17 cellular contexts compared by ENCODE assay signal in the genomic region with DNA sequence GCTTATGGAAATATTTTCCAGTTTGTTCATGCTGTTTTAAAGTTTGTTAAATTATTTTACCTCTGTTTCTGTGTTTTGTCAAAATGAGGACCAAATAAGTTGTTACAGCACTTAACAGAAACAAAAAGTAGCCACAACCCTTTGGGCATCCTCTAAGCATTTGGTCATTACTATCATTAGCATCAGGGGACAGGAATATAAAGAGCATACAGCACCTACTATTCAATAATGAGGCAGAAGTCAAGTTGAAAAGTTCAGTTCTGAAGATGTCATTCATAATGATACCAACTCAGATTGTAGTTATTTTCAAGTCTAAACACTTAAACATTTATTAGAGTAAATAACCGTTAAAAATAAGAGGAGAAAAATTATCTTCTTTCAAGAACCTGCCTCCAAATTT.
DNase-seq lines count a peak whose midpoint lies in the region; ATAC-seq, FAIRE-seq and TF ChIP-seq lines count a peak whose summit lies in the region.
"Had no signal": no experiment of that assay in that cellular context is flagged by ENCODE, and none has a peak within 500 bp of the region (broad histone marks: within the 10 kb centered on the region; RNA-seq: fewer than 3 reads in every experiment).

No MANE protein-coding gene starts in this region.

- FAIRE-seq in GM19239 (lab: Jason Lieb, UNC): peak; percentile 47
- FAIRE-seq: A204.1 had no signal

- no peak overlapping the region for H3K27ac ChIP-seq in DOHH2 (ENCODE audit: low read depth, low read length)
- H3K27ac ChIP-seq: gastrocnemius medialis, thyroid gland had no signal

- H3K36me3 ChIP-seq in DOHH2 (ENCODE audit: control insufficient read depth, low read length): no peaks in the 10 kb centered on the region
- H3K36me3 ChIP-seq: gastrocnemius medialis, thyroid gland had no signal

- H3K4me1 ChIP-seq in DOHH2 (ENCODE audit: control insufficient read depth, low read length): peaks cover 66% of the 10 kb centered on the region
- H3K4me1 ChIP-seq: gastrocnemius medialis, thyroid gland had no signal

- H3K4me2 ChIP-seq in DOHH2 (ENCODE audit: low read length): peak overlapping the region; percentile 6; the same call in 1 of the 2 replicates

- no peaks in the 10 kb centered on the region for H4K20me1 ChIP-seq in DOHH2 (ENCODE audit: control insufficient read depth, insufficient read depth, low read depth, low read length)

- H3K79me2 ChIP-seq in DOHH2 (ENCODE audit: control insufficient read depth, low read length): no peaks in the 10 kb centered on the region

- no peaks in the 10 kb centered on the region for H3K27me3 ChIP-seq in DOHH2 (ENCODE audit: control insufficient read depth, low read length)
- H3K27me3 ChIP-seq: gastrocnemius medialis, thyroid gland had no signal

- no peak for TF ChIP-seq CTCF in DOHH2 (IDR thresholded peaks at IDR 0.05; ENCODE audit: low read depth, low read length, poor library complexity, severe bottlenecking)

- no peaks in the 10 kb centered on the region for H3K9me2 ChIP-seq in DOHH2 (replicated peaks; ENCODE audit: control insufficient read depth, low read length)

- no peak overlapping the region for H3K4me3 ChIP-seq in DOHH2 (ENCODE audit: low read length)
- H3K4me3 ChIP-seq: gastrocnemius medialis, thyroid gland had no signal

- H3F3A ChIP-seq in DOHH2 (ENCODE audit: control insufficient read depth, insufficient read depth): peaks cover 21% of the 10 kb centered on the region

- peak; percentile 46 for ATAC-seq in HG02571 (IDR thresholded peaks at IDR 0.05; ENCODE audit: unreplicated experiment)
- peak; percentile 53 for ATAC-seq in HG03159 (IDR thresholded peaks at IDR 0.05; ENCODE audit: unreplicated experiment)
- ATAC-seq: gastrocnemius medialis, left colon had no signal

- DNase-seq in GM19239 (ENCODE audit: insufficient read length, low spot score) (no peak), NCI-H2081 (lab: John Stamatoyannopoulos, UW) (no peak), NCI-H1417 (lab: John Stamatoyannopoulos, UW) (no peak), COLO668 (lab: John Stamatoyannopoulos, UW; ENCODE audit: unreplicated experiment) (no peak), CD1c-positive myeloid dendritic cell (ENCODE audit: extremely low spot score) (no peak)
- DNase-seq: aorta, DMS 273 treated with DMSO at 0.1 percent for 48 hours, gastrocnemius medialis, left colon, NCI-H510A treated with DMSO at 0.1 percent for 48 hours, nephron progenitor cell, SHP77, thyroid gland had no signal

- H3K9me3 ChIP-seq in DOHH2 (ENCODE audit: control insufficient read depth, insufficient read depth, low read length): no peaks in the 10 kb centered on the region
- H3K9me3 ChIP-seq: gastrocnemius medialis, thyroid gland had no signal
